ENCODE assay signal across 8 cellular contexts in genomic region chr6:111606620-111607115, GRCh38. TPM values are rescaled to one million over a fixed set of nuclear protein-coding genes. Genes with fewer than 3 reads are reported as not detected.
DNase-seq lines count a peak whose midpoint lies in the region; ATAC-seq and TF ChIP-seq lines count a peak whose summit lies in the region.

No MANE protein-coding gene starts in this region.

- no peak overlapping the region for H3K14ac ChIP-seq in mesenchymal stem cell (ENCODE audit: low read length in 2 of 2)

- peak overlapping the region; percentile 14 for H3K4me2 ChIP-seq in mesenchymal stem cell (ENCODE audit: low read length, poor library complexity, severe bottlenecking)

- H2BK120ac ChIP-seq in mesenchymal stem cell (ENCODE audit: low read depth, low read length): peak overlapping the region; percentile 11

- no peak overlapping the region for H2BK5ac ChIP-seq in mesenchymal stem cell (ENCODE audit: low read depth, low read length, poor library complexity, severe bottlenecking)

- no peak for DNase-seq in HAP-1 (ENCODE audit: low spot score in 2 of 2)
- DNase-seq in ascending aorta (ENCODE audit: low spot score in 2 of 2): no peak
- peak; percentile 43 for DNase-seq in mesenchymal stem cell
- no peak for DNase-seq in posterior vena cava (ENCODE audit: low spot score)

- H4K8ac ChIP-seq in mesenchymal stem cell (ENCODE audit: low read length): peak overlapping the region; percentile 41

- H3K27ac ChIP-seq in 22Rv1: peak overlapping the region; percentile 94
- peak overlapping the region; percentile 92 to 96 for H3K27ac ChIP-seq in ascending aorta
- peak overlapping the region; percentile 8 for H3K27ac ChIP-seq in mesenchymal stem cell (ENCODE audit: low read length, poor library complexity, severe bottlenecking)

- H2AK5ac ChIP-seq in mesenchymal stem cell (ENCODE audit: low read length, severe bottlenecking): no peak overlapping the region

- H4K91ac ChIP-seq in mesenchymal stem cell (ENCODE audit: low read length): peak overlapping the region; percentile 46

- H2BK15ac ChIP-seq in mesenchymal stem cell (ENCODE audit: low read depth, poor library complexity, severe bottlenecking): peak overlapping the region; percentile 12

- peak overlapping the region; percentile 99 for H3K9ac ChIP-seq in mesenchymal stem cell (ENCODE audit: low read length)

- H2BK12ac ChIP-seq in mesenchymal stem cell (ENCODE audit: low read length in 2 of 2): peak overlapping the region in 1 of 2 experiments; percentile 41

- H3K79me1 ChIP-seq in mesenchymal stem cell (replicated peaks; ENCODE audit: low read length, poor library complexity, severe bottlenecking): peaks cover 7% of the 10 kb centered on the region

- no peaks in the 10 kb centered on the region; the same call in 1 of the 2 replicates for H3K36me3 ChIP-seq in HAP-1 (replicated peaks)
- H3K36me3 ChIP-seq in ascending aorta: no peaks in the 10 kb centered on the region
- H3K36me3 ChIP-seq in mesenchymal stem cell (ENCODE audit: control insufficient read depth in 1 of 2, insufficient read depth in 2 of 2, low read depth in 1 of 2, low read length in 2 of 2): no peaks in the 10 kb centered on the region

- H3K4me3 ChIP-seq in HAP-1 (peak overlapping the region; percentile 50), ascending aorta (peak overlapping the region; percentile 64 to 65), mesenchymal stem cell (ENCODE audit: insufficient read depth in 1 of 2, low read depth in 1 of 2, low read length in 2 of 2) (peak overlapping the region in 1 of 2 experiments; percentile 86)

- H3K23ac ChIP-seq in mesenchymal stem cell (ENCODE audit: low read length in 2 of 2): no peak overlapping the region

- WGBS in mesenchymal stem cell: 63% methylated on average over 7 of the region's 7 CpGs

- peaks cover 30% of the 10 kb centered on the region for H3K4me1 ChIP-seq in HAP-1
- peaks cover 13 to 28% of the 10 kb centered on the region in 2 donors for H3K4me1 ChIP-seq in ascending aorta
- peaks cover 22% of the 10 kb centered on the region for H3K4me1 ChIP-seq in mesenchymal stem cell (ENCODE audit: control insufficient read depth, insufficient read depth, low read depth, low read length)

- H2AFZ ChIP-seq in mesenchymal stem cell (ENCODE audit: low read depth, low read length): peak overlapping the region; percentile 18

- H3K4ac ChIP-seq in mesenchymal stem cell (ENCODE audit: low read depth in 1 of 2, low read length in 2 of 2): peak overlapping the region in 1 of 2 experiments; percentile 29

- intact Hi-C loops in ascending aorta (cut with DNase I): loop anchor here (2.0 kb wide), 1 partner anchor 18 kb away; no protein-coding TSS in a partner anchor
- intact Hi-C loops in posterior vena cava (cut with DNase I): loop anchor here in 1 of 2 donors (10.0 kb wide), 1 partner anchor 58 kb away; no protein-coding TSS in a partner anchor

- in situ Hi-C loops in HAP-1 (cut with MboI; ENCODE audit: low sequenced_read_pairs): no loop called here

- no peaks in the 10 kb centered on the region for H3K27me3 ChIP-seq in HAP-1 (ENCODE audit: low read depth)
- H3K27me3 ChIP-seq in ascending aorta: no peaks in the 10 kb centered on the region
- no peaks in the 10 kb centered on the region for H3K27me3 ChIP-seq in mesenchymal stem cell (ENCODE audit: control insufficient read depth in 1 of 2, insufficient read depth in 1 of 2, low read length in 2 of 2)

- no peak for ATAC-seq in GM21367 (IDR thresholded peaks at IDR 0.05; ENCODE audit: unreplicated experiment)
- no peak for ATAC-seq in GM18511 (IDR thresholded peaks at IDR 0.05; ENCODE audit: unreplicated experiment)
- ATAC-seq in HG03097 (IDR thresholded peaks at IDR 0.05; ENCODE audit: low FRiP score, unreplicated experiment): no peak

- peak overlapping the region in 1 of 2 experiments; percentile 13 for H3K18ac ChIP-seq in mesenchymal stem cell (ENCODE audit: low read depth in 1 of 2, low read length in 2 of 2)

- TF ChIP-seq CTCF in 22Rv1 (IDR thresholded peaks at IDR 0.05): no peak
- TF ChIP-seq CTCF in ascending aorta (IDR thresholded peaks at IDR 0.05): no peak

- H3K9me3 ChIP-seq in HAP-1 (no peaks in the 10 kb centered on the region), ascending aorta (no peaks in the 10 kb centered on the region), mesenchymal stem cell (ENCODE audit: control insufficient read depth, low read length) (no peaks in the 10 kb centered on the region)

RNA-seq across cellular contexts. Expression of gene TRAF3IP2, which starts 1.0 kb away (rescaled TPM):
- 31.3 TPM for total RNA-seq in ascending aorta
- 12.5 TPM for polyA plus RNA-seq in mesenchymal stem cell (2013, experiment 1 of 2)
- polyA plus RNA-seq in mesenchymal stem cell (2013, experiment 2 of 2): 13.1 TPM
- 10 to 100 TPM; 21.1 to 44.9 TPM for total RNA-seq in posterior vena cava

Comparison
In these comparisons a context has a peak if more than half of its experiments do, and no peak if none do; other contexts are left out.
1. H3K27ac ChIP-seq: peak in every context shown above with its lines; median percentile 94 in 22Rv1; 94 in ascending aorta; 8 in mesenchymal stem cell.